Comparison of ENCODE assay signal across 11 cellular contexts in the genomic region with DNA sequence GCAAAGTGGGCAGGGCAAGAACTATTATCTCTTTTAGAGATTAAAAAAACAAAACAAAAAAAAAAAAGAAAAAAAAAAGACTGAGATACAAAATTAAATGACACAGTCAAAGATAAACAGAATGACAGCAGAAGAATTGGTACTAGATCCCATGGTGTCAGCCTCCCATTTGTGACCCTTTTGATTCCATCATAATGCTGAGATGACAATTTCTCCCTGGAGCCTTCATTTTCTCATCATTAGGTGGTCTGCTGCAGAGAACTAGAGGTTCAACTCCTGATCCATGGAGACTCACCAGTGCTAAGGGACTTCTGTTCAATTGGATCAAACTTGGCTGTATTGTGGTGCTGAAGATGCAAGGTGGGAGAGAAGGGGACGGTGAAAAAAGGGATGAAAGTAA.
"Had no signal": no experiment of that assay in that cellular context is flagged by ENCODE, and none has a peak within 500 bp of the region (broad histone marks: within the 10 kb centered on the region; RNA-seq: fewer than 3 reads in every experiment).

No MANE protein-coding gene starts in this region.

- ATAC-seq: GM23338, HCT116 had no signal

- H2AFZ ChIP-seq: GM23248, GM23338 had no signal

- H3K27ac ChIP-seq: GM23248 had no signal

- H3K4me2 ChIP-seq: GM23338 had no signal

- DNase-seq: GM23248, GOT3, H7, H9, HCEC 1CT had no signal

- H3K4me3 ChIP-seq: GM23248, GM23338, HAP-1 had no signal

- H3K27ac Mint-ChIP-seq: GM23338, H9, HFFc6 had no signal

- H3K9ac ChIP-seq: GM23248 had no signal

- H3K9me3 Mint-ChIP-seq: GM23338, H9, HFFc6 had no signal

- H3K9me3 ChIP-seq: HAP-1 had no signal

- H3K4me3 Mint-ChIP-seq: GM23338, H9, HFFc6 had no signal

- H3K36me3 ChIP-seq: HAP-1 had no signal

- FAIRE-seq: H1, H54 had no signal
